8 cellular contexts compared by ENCODE assay signal in genomic region chr12:27523642-27524488, GRCh38. TPM values are rescaled to one million over a fixed set of nuclear protein-coding genes. Genes with fewer than 3 reads are reported as not detected.
DNase-seq lines count a peak whose midpoint lies in the region; ATAC-seq and TF ChIP-seq lines count a peak whose summit lies in the region.

Gene PPFIBP1 (plus strand): TSS chr12:27524206. CDS start chr12:27633397, 109,191 bp downstream.

- H3K4me1 ChIP-seq in heart right ventricle (peaks cover 2 to 63% (median 54%) of the 10 kb centered on the region in 9 donors), upper lobe of right lung (peaks cover 5% of the 10 kb centered on the region)

- DNase-seq in GM13976 (ENCODE audit: low spot score) (peak; percentile 96), NCI-H1694 (lab: John Stamatoyannopoulos, UW) (peak; percentile 95), amniotic stem cell (lab: John Stamatoyannopoulos, UW) (peak; percentile 94), heart right ventricle (peak; percentile 100), posterior vena cava (ENCODE audit: low spot score) (peak; percentile 99), upper lobe of right lung (peak; percentile 99)

- peaks cover 9% of the 10 kb centered on the region for H3K36me3 Mint-ChIP-seq in T-helper 1 cell treated with Interleukin-12 subunit alpha and Interleukin-12 subunit beta and Interleukin-4 antibody, amounts not matched to agents 30 μg/mL and 1 μg/mL, for 36 hours (ENCODE audit: low read depth)

- H3K27me3 ChIP-seq in heart right ventricle (no peaks in the 10 kb centered on the region), upper lobe of right lung (no peaks in the 10 kb centered on the region)

- in situ Hi-C loops in GM13976 (cut with MboI; ENCODE audit: low sequenced_read_pairs, unreplicated experiment), result no loop called here

- H3K27ac ChIP-seq in heart right ventricle (peak within 1 kb of the TSS; percentile 84 to 97 (median 91)), upper lobe of right lung (peak within 1 kb of the TSS; percentile 89)

- peak within 1 kb of the TSS; percentile 86 for H3K27ac Mint-ChIP-seq in T-helper 1 cell treated with Interleukin-12 subunit alpha and Interleukin-12 subunit beta and Interleukin-4 antibody, amounts not matched to agents 30 μg/mL and 1 μg/mL, for 36 hours

- TF ChIP-seq CTCF in GM13976 (IDR thresholded peaks at IDR 0.05; ENCODE audit: borderline replicate concordance, control extremely low read depth, extremely low read depth, insufficient read depth, missing control alignments) (peak; percentile 23), heart right ventricle (IDR thresholded peaks at IDR 0.05) (peak in 6 of 9 donors; percentile 3 to 47 (median 32)), upper lobe of right lung (IDR thresholded peaks at IDR 0.05) (peak; percentile 26)

- no peaks in the 10 kb centered on the region for H3K9me3 Mint-ChIP-seq in T-helper 1 cell treated with Interleukin-12 subunit alpha and Interleukin-12 subunit beta and Interleukin-4 antibody, amounts not matched to agents 30 μg/mL and 1 μg/mL, for 36 hours

- 0% methylated on average over 41 of the region's 41 CpGs for WGBS in heart right ventricle, 2 donors

- peaks cover 32% of the 10 kb centered on the region for H3K4me1 Mint-ChIP-seq in T-helper 1 cell treated with Interleukin-12 subunit alpha and Interleukin-12 subunit beta and Interleukin-4 antibody, amounts not matched to agents 30 μg/mL and 1 μg/mL, for 36 hours (ENCODE audit: low read depth)

- H3K4me3 Mint-ChIP-seq in T-helper 1 cell treated with Interleukin-12 subunit alpha and Interleukin-12 subunit beta and Interleukin-4 antibody, amounts not matched to agents 30 μg/mL and 1 μg/mL, for 36 hours, result peak within 1 kb of the TSS; percentile 93

- intact Hi-C loops in heart right ventricle (cut with DNase I) (loop anchor here (2.0 to 10.0 kb wide), 13 partner anchors 31 to 128 kb away; no protein-coding TSS in a partner anchor), posterior vena cava (cut with DNase I) (loop anchor here in 1 of 2 donors (5.0 to 10.0 kb wide), 2 partner anchors 91 to 1102 kb away; no protein-coding TSS in a partner anchor), upper lobe of right lung (cut with DNase I) (no loop called here)

- no peaks in the 10 kb centered on the region for H3K36me3 ChIP-seq in heart right ventricle
- no peaks in the 10 kb centered on the region for H3K36me3 ChIP-seq in upper lobe of right lung

- peaks cover 25% of the 10 kb centered on the region for H3K27me3 Mint-ChIP-seq in T-helper 1 cell treated with Interleukin-12 subunit alpha and Interleukin-12 subunit beta and Interleukin-4 antibody, amounts not matched to agents 30 μg/mL and 1 μg/mL, for 36 hours (ENCODE audit: low read depth)

- ATAC-seq in HG02870 (IDR thresholded peaks at IDR 0.05; ENCODE audit: unreplicated experiment) (peak; percentile 94), heart right ventricle (peak; percentile 96 to 98 (median 97)), upper lobe of right lung (peak; percentile 99)

- peak within 1 kb of the TSS; percentile 58 to 85 (median 75) for H3K4me3 ChIP-seq in heart right ventricle
- peak within 1 kb of the TSS; percentile 81 for H3K4me3 ChIP-seq in upper lobe of right lung

- H3K9me3 ChIP-seq in heart right ventricle (no peaks in the 10 kb centered on the region), upper lobe of right lung (no peaks in the 10 kb centered on the region)

RNA-seq across cellular contexts. Expression of gene PPFIBP1, which starts in this region (rescaled TPM):
- total RNA-seq in heart right ventricle (100 to 1,000 TPM; 233 to 450 (median 325) TPM), posterior vena cava (100 to 1,000 TPM in 1 of 2 donors, 10 to 100 TPM in 1; 77.5 to 105 TPM), upper lobe of right lung (136 TPM)
- polyA plus RNA-seq in heart right ventricle, result 10 to 100 TPM; 22.9 to 64.7 TPM

Comparison
In these comparisons a context has a peak if more than half of its experiments do, and no peak if none do; other contexts are left out.
1. Peak in every context shown above with its lines: DNase-seq, ATAC-seq, H3K4me3 ChIP-seq and H3K27ac ChIP-seq.